In the genomic region with DNA sequence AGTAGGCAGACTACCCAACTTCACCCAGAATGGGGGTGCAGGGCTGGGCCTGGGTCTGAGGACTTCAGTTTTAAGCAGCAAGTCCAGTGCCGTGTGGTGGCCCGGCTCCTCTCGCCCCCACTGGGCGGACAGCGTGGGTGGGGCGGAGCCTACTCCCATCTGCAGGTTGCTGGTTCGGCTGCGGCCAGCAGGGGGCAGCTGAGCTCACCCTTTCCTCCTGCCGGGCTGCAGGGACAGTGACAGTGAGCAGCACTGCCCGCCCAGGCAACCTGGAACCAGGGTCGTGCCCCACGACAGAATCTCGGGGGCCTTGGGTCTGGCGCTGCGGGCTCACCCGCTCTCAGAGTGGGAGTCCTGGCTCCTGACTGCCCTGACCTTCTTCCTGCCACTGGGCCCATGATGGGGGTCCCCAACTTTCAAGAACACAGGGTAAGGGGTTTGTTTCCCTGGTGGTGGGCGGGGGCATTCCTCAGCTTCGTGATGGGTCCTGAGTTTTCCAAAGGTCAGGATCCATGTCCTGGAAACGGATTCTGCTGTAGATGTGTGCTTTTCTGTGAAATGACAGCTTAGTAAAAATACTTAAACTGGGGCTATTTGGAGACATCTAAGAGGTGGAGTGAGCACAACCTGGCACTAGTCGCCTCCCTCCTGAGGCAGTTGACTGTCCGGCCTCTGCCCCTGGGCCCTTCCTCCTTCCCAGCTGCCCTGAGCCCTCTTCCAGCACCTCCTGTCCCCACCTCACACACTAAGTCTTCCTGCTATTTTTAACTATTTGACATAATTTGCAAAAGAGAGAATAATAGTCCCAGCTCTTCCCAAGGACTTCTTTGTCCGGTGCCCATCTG, we compare ENCODE assay signal across 8 cellular contexts. TPM values are rescaled to one million over a fixed set of nuclear protein-coding genes. Genes with fewer than 3 reads are reported as not detected.
DNase-seq lines count a peak whose midpoint lies in the region; ATAC-seq and TF ChIP-seq lines count a peak whose summit lies in the region.

No MANE protein-coding gene starts in this region.

- peak overlapping the region; percentile 94 for H3K4me2 ChIP-seq in SK-N-SH
- H3K4me2 ChIP-seq in parathyroid adenoma (ENCODE audit: low read length) = peak overlapping the region; percentile 77

- peak; percentile 84 for DNase-seq in BE2C
- DNase-seq in Kasumi-1 (lab: John Stamatoyannopoulos, UW) = peak; percentile 63 to 67
- DNase-seq in SK-N-SH = peak; percentile 95
- DNase-seq in activated naive CD4-positive, alpha-beta T cell treated with anti-CD3 and anti-CD28 coated beads, Interleukin-2, amount 50 U/mL, for 72 hours (ENCODE audit: low spot score in 2 of 2) = peak; percentile 93 to 95
- peak; percentile 95 for DNase-seq in glutamatergic neuron
- peak; percentile 92 to 96 for DNase-seq in tibial artery

- peaks cover 23% of the 10 kb centered on the region for H3K4me1 ChIP-seq in BE2C
- H3K4me1 ChIP-seq in SK-N-SH (ENCODE audit: control insufficient read depth in 1 of 2, insufficient read depth in 2 of 2, low read depth in 1 of 2, low read length in 1 of 2) = peaks cover 50 to 58% of the 10 kb centered on the region in 2 experiments
- H3K4me1 ChIP-seq in parathyroid adenoma = peaks cover 27% of the 10 kb centered on the region
- H3K4me1 ChIP-seq in tibial artery = peaks cover 0 to 56% (median 49%) of the 10 kb centered on the region in 4 donors

- H3K4me3 ChIP-seq in BE2C (ENCODE audit: low read depth, low read length) = peak overlapping the region; percentile 33
- peak overlapping the region; percentile 27 to 58 for H3K4me3 ChIP-seq in SK-N-SH (ENCODE audit: low read depth in 2 of 2, low read length in 1 of 2)
- H3K4me3 ChIP-seq in parathyroid adenoma (ENCODE audit: low read depth, low read length) = peak overlapping the region; percentile 61
- peak overlapping the region; percentile 67 to 97 for H3K4me3 ChIP-seq in tibial artery

- 22% methylated on average over 16 of the region's 22 CpGs for WGBS in SK-N-SH (ENCODE audit: low lambda C conversion rate)

- H3K27ac ChIP-seq in SK-N-SH (ENCODE audit: low read depth in 2 of 2, low read length in 1 of 2) = peak overlapping the region; percentile 72 to 100
- H3K27ac ChIP-seq in parathyroid adenoma = peak overlapping the region; percentile 100
- peak overlapping the region; percentile 94 to 99 for H3K27ac ChIP-seq in tibial artery

- peak overlapping the region; percentile 89 to 100 for H3K27ac Mint-ChIP-seq in activated naive CD4-positive, alpha-beta T cell treated with anti-CD3 and anti-CD28 coated beads, Interleukin-2, amount 50 U/mL, for 72 hours
- peak overlapping the region; percentile 70 for H3K27ac Mint-ChIP-seq in glutamatergic neuron (ENCODE audit: unreplicated experiment)

- peak overlapping the region; percentile 98 for H3K9ac ChIP-seq in SK-N-SH
- no peak overlapping the region for H3K9ac ChIP-seq in parathyroid adenoma

- TF ChIP-seq RAD21 in SK-N-SH (IDR thresholded peaks at IDR 0.05; ENCODE audit: low read length) = peak; percentile 93

- H3K9me2 ChIP-seq in SK-N-SH = no peaks in the 10 kb centered on the region

- H3K27me3 ChIP-seq in BE2C = no peaks in the 10 kb centered on the region
- no peaks in the 10 kb centered on the region for H3K27me3 ChIP-seq in SK-N-SH (ENCODE audit: insufficient read depth)
- H3K27me3 ChIP-seq in parathyroid adenoma (ENCODE audit: control insufficient read depth, insufficient read depth, low read length) = no peaks in the 10 kb centered on the region
- no peaks in the 10 kb centered on the region for H3K27me3 ChIP-seq in tibial artery

- peak overlapping the region; percentile 76 for H3K4me3 Mint-ChIP-seq in glutamatergic neuron (ENCODE audit: unreplicated experiment)

- peak; percentile 37 for ATAC-seq in GM19035 (IDR thresholded peaks at IDR 0.05; ENCODE audit: unreplicated experiment)
- ATAC-seq in activated naive CD4-positive, alpha-beta T cell treated with anti-CD3 and anti-CD28 coated beads, Interleukin-2, amount 50 U/mL, for 72 hours = peak; percentile 28 to 42

- TF ChIP-seq EP300 in SK-N-SH (IDR thresholded peaks at IDR 0.05; ENCODE audit: borderline replicate concordance in 1 of 2, low read depth in 1 of 2, low read length in 1 of 2) = 0 out of 4 replicates have a peak, but pooled peaks of 1 of the 2 experiments have one; percentile 10

- POLR2A ChIA-PET in SK-N-SH (lab: Yijun Ruan, JAX) = interaction anchor here (0.7 to 17.2 kb wide), 8 partner anchors 8 to 179 kb away, joined by 3 to 1027 read pairs (median 5); a partner anchor contains a TSS

- CTCF ChIA-PET in SK-N-SH (lab: Yijun Ruan, JAX) = interaction anchor here (0.6 to 13.0 kb wide), 41 partner anchors 8 to 275 kb away, joined by 3 to 223 read pairs (median 5); a partner anchor contains a TSS

- no peaks in the 10 kb centered on the region for H3K9me3 ChIP-seq in BE2C
- no peaks in the 10 kb centered on the region for H3K9me3 ChIP-seq in SK-N-SH
- no peaks in the 10 kb centered on the region for H3K9me3 ChIP-seq in parathyroid adenoma (ENCODE audit: control insufficient read depth, low read length)
- H3K9me3 ChIP-seq in tibial artery = no peaks in the 10 kb centered on the region

- peaks cover 4% of the 10 kb centered on the region for H3K27me3 Mint-ChIP-seq in glutamatergic neuron (ENCODE audit: unreplicated experiment)

- H2AFZ ChIP-seq in SK-N-SH (ENCODE audit: low read depth) (no peak overlapping the region), parathyroid adenoma (peak overlapping the region; percentile 33)

- no peaks in the 10 kb centered on the region for H4K20me1 ChIP-seq in SK-N-SH (ENCODE audit: insufficient read depth)

- TF ChIP-seq CTCF in BE2C (IDR thresholded peaks at IDR 0.05; ENCODE audit: low read depth, low read length) (peak; percentile 74), SK-N-SH (IDR thresholded peaks at IDR 0.05) (peak; percentile 86), glutamatergic neuron (IDR thresholded peaks at IDR 0.05; ENCODE audit: partially characterized antibody, unreplicated experiment) (peak; percentile 98), parathyroid adenoma (IDR thresholded peaks at IDR 0.05) (peak; percentile 89), tibial artery (IDR thresholded peaks at IDR 0.05) (peak; percentile 96 to 99)

- H3K9me3 Mint-ChIP-seq in activated naive CD4-positive, alpha-beta T cell treated with anti-CD3 and anti-CD28 coated beads, Interleukin-2, amount 50 U/mL, for 72 hours = no peaks in the 10 kb centered on the region
- H3K9me3 Mint-ChIP-seq in glutamatergic neuron (ENCODE audit: unreplicated experiment) = peaks cover 5% of the 10 kb centered on the region

- H3F3A ChIP-seq in SK-N-SH (replicated peaks; ENCODE audit: insufficient read depth) = peaks cover 38% of the 10 kb centered on the region

- H3K79me2 ChIP-seq in SK-N-SH (ENCODE audit: insufficient read depth) (peaks cover 58% of the 10 kb centered on the region), parathyroid adenoma (peaks cover 25% of the 10 kb centered on the region)

- no peaks in the 10 kb centered on the region for H3K36me3 ChIP-seq in BE2C
- peaks cover 0 to 4% of the 10 kb centered on the region in 2 experiments for H3K36me3 ChIP-seq in SK-N-SH (replicated peaks in 1 of 2; ENCODE audit: control insufficient read depth in 1 of 2, insufficient read depth in 2 of 2, low read length in 1 of 2)
- H3K36me3 ChIP-seq in parathyroid adenoma (ENCODE audit: control insufficient read depth, insufficient read depth, low read length) = no peaks in the 10 kb centered on the region
- H3K36me3 ChIP-seq in tibial artery = peaks cover 3 to 19% (median 15%) of the 10 kb centered on the region in 3 donors

- peaks cover 26% of the 10 kb centered on the region for H3K4me1 Mint-ChIP-seq in glutamatergic neuron (ENCODE audit: low read depth, unreplicated experiment)

- H3K36me3 Mint-ChIP-seq in activated naive CD4-positive, alpha-beta T cell treated with anti-CD3 and anti-CD28 coated beads, Interleukin-2, amount 50 U/mL, for 72 hours = peaks cover 0 to 25% of the 10 kb centered on the region in 2 donors
- no peaks in the 10 kb centered on the region for H3K36me3 Mint-ChIP-seq in glutamatergic neuron (ENCODE audit: unreplicated experiment)

- intact Hi-C loops in tibial artery (cut with DNase I; ENCODE audit: low total_unique reads) = loop anchor here (2.0 kb wide), 1 partner anchor 34 kb away; a partner anchor contains a TSS

TF ChIP-seq in SK-N-SH, 30 proteins besides CTCF, POLR2A, EP300 and RAD21 (continues in another document):
- TF ChIP-seq POLR2AphosphoS5 (IDR thresholded peaks at IDR 0.05; ENCODE audit: low read depth, low read length) = peak; percentile 25; the same call in 1 of the 2 replicates
- TF ChIP-seq, protein P1, sequence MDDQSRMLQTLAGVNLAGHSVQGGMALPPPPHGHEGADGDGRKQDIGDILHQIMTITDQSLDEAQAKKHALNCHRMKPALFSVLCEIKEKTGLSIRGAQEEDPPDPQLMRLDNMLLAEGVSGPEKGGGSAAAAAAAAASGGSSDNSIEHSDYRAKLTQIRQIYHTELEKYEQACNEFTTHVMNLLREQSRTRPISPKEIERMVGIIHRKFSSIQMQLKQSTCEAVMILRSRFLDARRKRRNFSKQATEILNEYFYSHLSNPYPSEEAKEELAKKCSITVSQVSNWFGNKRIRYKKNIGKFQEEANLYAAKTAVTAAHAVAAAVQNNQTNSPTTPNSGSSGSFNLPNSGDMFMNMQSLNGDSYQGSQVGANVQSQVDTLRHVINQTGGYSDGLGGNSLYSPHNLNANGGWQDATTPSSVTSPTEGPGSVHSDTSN (IDR thresholded peaks at IDR 0.05) = peak; percentile 20; the same call in 1 of the 2 replicates

RNA-seq across cellular contexts. Expression of a gene that starts 6.0 kb away (rescaled TPM):
- polyA plus RNA-seq in BE2C (2012; ENCODE audit: insufficient read depth, insufficient read length, low read depth) = 301 TPM
- 435 and 479 TPM in 2 replicates for polyA plus RNA-seq in SK-N-SH (2012; rRNA removed)
- polyA plus RNA-seq in SK-N-SH (2012; cell fraction: cytosol; rRNA removed) = 93.7 and 99.2 TPM in 2 replicates
- 3,897 and 4,476 TPM in 2 replicates for polyA plus RNA-seq in SK-N-SH (2012; cell fraction: nucleus; rRNA removed)
- 1,000 to 10,000 TPM in 1 of 2 donors, 100 to 1,000 TPM in 1; 836 to 2,329 TPM for total RNA-seq in activated naive CD4-positive, alpha-beta T cell treated with anti-CD3 and anti-CD28 coated beads, Interleukin-2, amount 50 U/mL, for 72 hours
- 107 TPM for total RNA-seq in glutamatergic neuron (ENCODE audit: unreplicated experiment)

RNA-seq across cellular contexts. Expression of a gene that starts 30.1 kb away (rescaled TPM):
- 12.5 TPM for polyA plus RNA-seq in BE2C (2012; ENCODE audit: insufficient read depth, insufficient read length, low read depth)
- 17.4 and 19.0 TPM in 2 replicates for polyA plus RNA-seq in SK-N-SH (2012; rRNA removed)
- polyA plus RNA-seq in SK-N-SH (2012; cell fraction: cytosol; rRNA removed) = 8.0 and 14.0 TPM in 2 replicates
- 32.3 and 58.1 TPM in 2 replicates for polyA plus RNA-seq in SK-N-SH (2012; cell fraction: nucleus; rRNA removed)
- total RNA-seq in activated naive CD4-positive, alpha-beta T cell treated with anti-CD3 and anti-CD28 coated beads, Interleukin-2, amount 50 U/mL, for 72 hours = 10 to 100 TPM; 39.7 to 53.4 TPM
- total RNA-seq in glutamatergic neuron (ENCODE audit: unreplicated experiment) = 11.1 TPM

RNA-seq across cellular contexts. Expression of a gene that starts 34.1 kb away (rescaled TPM):
- polyA plus RNA-seq in BE2C (2012; ENCODE audit: insufficient read depth, insufficient read length, low read depth) = 2.7 TPM
- polyA plus RNA-seq in SK-N-SH (2012; rRNA removed) = 3.1 and 3.6 TPM in 2 replicates
- 1.2 and 1.8 TPM in 2 replicates for polyA plus RNA-seq in SK-N-SH (2012; cell fraction: cytosol; rRNA removed)
- polyA plus RNA-seq in SK-N-SH (2012; cell fraction: nucleus; rRNA removed) = 13.7 and 17.4 TPM in 2 replicates
- total RNA-seq in activated naive CD4-positive, alpha-beta T cell treated with anti-CD3 and anti-CD28 coated beads, Interleukin-2, amount 50 U/mL, for 72 hours = 10 to 100 TPM in 1 of 2 donors, 1 to 10 TPM in 1; 9.7 to 18.5 TPM
- total RNA-seq in glutamatergic neuron (ENCODE audit: unreplicated experiment) = 0.25 TPM

Comparison
In these comparisons a context has a peak if more than half of its experiments do, and no peak if none do; other contexts are left out.
1. Peak in every context shown above with its lines: DNase-seq, ATAC-seq, H3K4me3 ChIP-seq and H3K27ac ChIP-seq.